Comparison of ENCODE assay signal across 35 cellular contexts in the genomic region with DNA sequence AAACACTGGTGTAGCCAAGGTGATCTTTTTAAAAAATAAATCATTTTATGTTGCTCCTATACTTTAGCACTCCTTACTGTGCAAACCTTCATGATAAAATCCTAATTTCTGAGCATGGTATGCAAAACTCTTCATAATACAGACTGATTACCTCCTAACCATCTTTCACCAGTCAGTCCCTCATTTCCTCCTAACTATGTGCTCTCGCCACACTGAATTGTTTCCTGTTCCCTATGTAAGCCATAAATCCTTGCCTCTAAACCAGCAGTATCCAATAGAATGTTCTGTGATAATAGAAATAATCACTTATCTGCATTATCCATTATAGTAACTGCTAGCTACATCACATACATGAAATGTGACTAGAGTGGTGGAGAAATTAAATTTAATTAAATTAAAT.
"Had no signal": no experiment of that assay in that cellular context is flagged by ENCODE, and none has a peak within 500 bp of the region (broad histone marks: within the 10 kb centered on the region; RNA-seq: fewer than 3 reads in every experiment).

No MANE protein-coding gene starts in this region.

- FAIRE-seq: astrocyte, TTC549 had no signal

- DNase-seq: activated B cell treated with CpG ODN at 0.5 μM for 24 hours; activated CD4-positive, alpha-beta memory T cell treated with anti-CD3 and anti-CD28 coated beads for 36 hours; activated CD4-positive, alpha-beta T cell treated with anti-CD3 and anti-CD28 coated beads for 4 hours; activated CD4-positive, alpha-beta T cell treated with anti-CD3 and anti-CD28 coated beads, Interleukin-2, amount 50 U/mL, for 1 hour; activated CD4-positive, alpha-beta T cell treated with anti-CD3 and anti-CD28 coated beads, Interleukin-2, amount 50 U/mL, for 4 hours; activated CD4-positive, CD25-positive, alpha-beta regulatory T cell treated with anti-CD3 and anti-CD28 coated beads, Interleukin-2, amount 50 U/mL, for 72 hours; activated CD8-positive, alpha-beta memory T cell treated with anti-CD3 and anti-CD28 coated beads, Interleukin-2, amount 50 U/mL, for 4 hours; activated CD8-positive, alpha-beta T cell treated with anti-CD3 and anti-CD28 coated beads for 36 hours; activated effector memory CD4-positive, alpha-beta T cell treated with Interleukin-2 at 50 U/mL for 16 hours; activated gamma-delta T cell treated with Interleukin-2 at 50 U/mL for 16 hours; activated naive CD4-positive, alpha-beta T cell; activated naive CD4-positive, alpha-beta T cell treated with anti-CD3 and anti-CD28 coated beads for 36 hours; activated naive CD4-positive, alpha-beta T cell treated with anti-CD3 and anti-CD28 coated beads, Interleukin-2, amount 50 U/mL, for 16 hours; activated naive CD8-positive, alpha-beta T cell treated with anti-CD3 and anti-CD28 coated beads for 36 hours; activated T-cell treated with anti-CD3 and anti-CD28 coated beads for 4 hours; activated T-cell treated with anti-CD3 and anti-CD28 coated beads, Interleukin-2, amount 50 U/mL, for 1 hour; activated T-cell treated with anti-CD3 and anti-CD28 coated beads, Interleukin-2, amount 50 U/mL, for 4 hours; activated T-cell treated with anti-CD3 and anti-CD28 coated beads, Interleukin-2, amount 50 U/mL, for 72 hours; adrenal gland; amniotic stem cell; aorta; body of pancreas; brain microvascular endothelial cell; central memory CD4-positive, alpha-beta T cell; T-helper 1 cell; T-helper 2 cell; T-helper 9 cell had no signal

- H3K4me3 Mint-ChIP-seq: activated B cell treated with CpG ODN at 0.5 μM for 24 hours; activated CD4-positive, alpha-beta memory T cell treated with anti-CD3 and anti-CD28 coated beads for 36 hours; activated CD4-positive, alpha-beta T cell treated with anti-CD3 and anti-CD28 coated beads, Interleukin-2, amount 10 ng/mL, durations not matched to agents 24 days and 14 days; activated CD8-positive, alpha-beta T cell treated with anti-CD3 and anti-CD28 coated beads for 36 hours; activated naive CD4-positive, alpha-beta T cell treated with anti-CD3 and anti-CD28 coated beads for 36 hours; activated naive CD8-positive, alpha-beta T cell treated with anti-CD3 and anti-CD28 coated beads for 36 hours; activated T-cell treated with anti-CD3 and anti-CD28 coated beads, Interleukin-2, amount 50 U/mL, for 4 hours; activated T-cell treated with anti-CD3 and anti-CD28 coated beads, Interleukin-2, amount 50 U/mL, for 72 hours; activated T-helper 1 cell treated with anti-CD3 and anti-CD28 coated beads, Interleukin-12 subunit alpha, Interleukin-12 subunit beta, Interleukin-2, Interleukin-4 antibody, amounts not matched to agents 30 ng/mL and 10 ng/mL and 1 ng/mL, durations not matched to agents 14 hours and 24 hours and 36 hours; activated T-helper 17 cell treated with anti-CD3 and anti-CD28 coated beads, Interleukin-2, amount 50 U/mL, for 72 hours; T-helper 1 cell treated with Interleukin-12 subunit alpha and Interleukin-12 subunit beta and Interleukin-4 antibody, amounts not matched to agents 30 μg/mL and 1 μg/mL, for 36 hours; T-helper 2 cell treated with Interferon-gamma antibody and Interleukin-4, amounts not matched to agents 5 μg/mL and 100 μg/mL, for 36 hours had no signal

- ATAC-seq: activated CD8-positive, alpha-beta T cell treated with anti-CD3 and anti-CD28 coated beads for 36 hours; activated naive CD4-positive, alpha-beta T cell treated with anti-CD3 and anti-CD28 coated beads, Interleukin-2, amount 50 U/mL, for 72 hours; activated T-cell treated with anti-CD3 and anti-CD28 coated beads, Interleukin-2, amount 50 U/mL, for 4 hours; activated T-cell treated with anti-CD3 and anti-CD28 coated beads, Interleukin-2, amount 50 U/mL, for 72 hours; activated T-helper 17 cell treated with anti-CD3 and anti-CD28 coated beads, Interleukin-2, amount 50 U/mL, for 72 hours; body of pancreas had no signal

- H3K27me3 Mint-ChIP-seq: activated B cell treated with CpG ODN at 0.5 μM for 24 hours; activated CD4-positive, alpha-beta memory T cell treated with anti-CD3 and anti-CD28 coated beads for 36 hours; activated CD4-positive, alpha-beta T cell treated with anti-CD3 and anti-CD28 coated beads, Interleukin-2, amount 10 ng/mL, durations not matched to agents 24 days and 14 days; activated CD8-positive, alpha-beta T cell treated with anti-CD3 and anti-CD28 coated beads for 36 hours; activated naive CD8-positive, alpha-beta T cell treated with anti-CD3 and anti-CD28 coated beads for 36 hours; activated T-helper 17 cell treated with anti-CD3 and anti-CD28 coated beads, Interleukin-2, amount 50 U/mL, for 72 hours had no signal

- H3K27ac Mint-ChIP-seq: activated B cell treated with CpG ODN at 0.5 μM for 24 hours; activated CD4-positive, alpha-beta memory T cell treated with anti-CD3 and anti-CD28 coated beads for 36 hours; activated CD4-positive, alpha-beta T cell treated with anti-CD3 and anti-CD28 coated beads, Interleukin-2, amount 10 ng/mL, durations not matched to agents 24 days and 14 days; activated CD8-positive, alpha-beta T cell treated with anti-CD3 and anti-CD28 coated beads for 36 hours; activated naive CD4-positive, alpha-beta T cell treated with anti-CD3 and anti-CD28 coated beads for 36 hours; activated naive CD4-positive, alpha-beta T cell treated with anti-CD3 and anti-CD28 coated beads, Interleukin-2, amount 50 U/mL, for 72 hours; activated naive CD8-positive, alpha-beta T cell treated with anti-CD3 and anti-CD28 coated beads for 36 hours; activated T-cell treated with anti-CD3 and anti-CD28 coated beads, Interleukin-2, amount 50 U/mL, for 72 hours; activated T-helper 1 cell treated with anti-CD3 and anti-CD28 coated beads, Interleukin-12 subunit alpha, Interleukin-12 subunit beta, Interleukin-2, Interleukin-4 antibody, amounts not matched to agents 30 ng/mL and 10 ng/mL and 1 ng/mL, durations not matched to agents 14 hours and 24 hours and 36 hours; activated T-helper 17 cell treated with anti-CD3 and anti-CD28 coated beads, Interleukin-2, amount 50 U/mL, for 72 hours; T-helper 1 cell treated with Interleukin-12 subunit alpha and Interleukin-12 subunit beta and Interleukin-4 antibody, amounts not matched to agents 30 μg/mL and 1 μg/mL, for 36 hours; T-helper 2 cell treated with Interferon-gamma antibody and Interleukin-4, amounts not matched to agents 5 μg/mL and 100 μg/mL, for 36 hours had no signal

- H3K9me3 Mint-ChIP-seq: activated CD4-positive, alpha-beta memory T cell treated with anti-CD3 and anti-CD28 coated beads for 36 hours; activated CD4-positive, alpha-beta T cell treated with anti-CD3 and anti-CD28 coated beads, Interleukin-2, amount 10 ng/mL, durations not matched to agents 24 days and 14 days; activated CD8-positive, alpha-beta T cell treated with anti-CD3 and anti-CD28 coated beads for 36 hours; activated naive CD4-positive, alpha-beta T cell treated with anti-CD3 and anti-CD28 coated beads for 36 hours; activated T-cell treated with anti-CD3 and anti-CD28 coated beads, Interleukin-2, amount 50 U/mL, for 72 hours; activated T-helper 1 cell treated with anti-CD3 and anti-CD28 coated beads, Interleukin-12 subunit alpha, Interleukin-12 subunit beta, Interleukin-2, Interleukin-4 antibody, amounts not matched to agents 30 ng/mL and 10 ng/mL and 1 ng/mL, durations not matched to agents 14 hours and 24 hours and 36 hours; T-helper 1 cell treated with Interleukin-12 subunit alpha and Interleukin-12 subunit beta and Interleukin-4 antibody, amounts not matched to agents 30 μg/mL and 1 μg/mL, for 36 hours; T-helper 2 cell treated with Interferon-gamma antibody and Interleukin-4, amounts not matched to agents 5 μg/mL and 100 μg/mL, for 36 hours had no signal
